9 cellular contexts compared by ENCODE assay signal in genomic region chr19:15126511-15126910, GRCh38. TPM values are rescaled to one million over a fixed set of nuclear protein-coding genes. Genes with fewer than 3 reads are reported as not detected.
A peak's percentile ranks its signal among the peaks of the same experiment; 100 is the strongest.
DNase-seq lines count a peak whose midpoint lies in the region; ATAC-seq, FAIRE-seq and TF ChIP-seq lines count a peak whose summit lies in the region.
"Had no signal": no experiment of that assay in that cellular context is flagged by ENCODE, and none has a peak within 500 bp of the region (broad histone marks: within the 10 kb centered on the region; RNA-seq: fewer than 3 reads in every experiment).

No MANE protein-coding gene starts in this region.

- H3K27me3 ChIP-seq in Loucy (ENCODE audit: insufficient read depth, low read length, poor library complexity, severe bottlenecking) (no peaks in the 10 kb centered on the region), K562 (ENCODE audit: control insufficient read depth in 2 of 2, insufficient read depth in 2 of 2, low read length in 2 of 2) (peaks cover 5 to 11% of the 10 kb centered on the region in 2 experiments; a peak in 2 of 5 replicates), neuronal stem cell (ENCODE audit: control insufficient read depth in 3 of 3, insufficient read depth in 3 of 3, low read depth in 1 of 3, low read length in 3 of 3) (peaks cover 0 to 6% (median 0%) of the 10 kb centered on the region in 3 experiments)

- CTCF ChIA-PET in K562 (lab: Yijun Ruan, JAX; ENCODE audit: low intra/inter-chr PET ratio): no interaction called here

- no peak overlapping the region for H3K4ac ChIP-seq in neuronal stem cell (ENCODE audit: low read length)

- DNase-seq in EH (ENCODE audit: low read depth) (peak; percentile 80), K562 (ENCODE audit: extremely low read depth in 1 of 4, low spot score in 3 of 4) (no peak), neuronal stem cell (ENCODE audit: low spot score) (no peak), NCI-H128 (lab: John Stamatoyannopoulos, UW; ENCODE audit: unreplicated experiment) (no peak)
- no peak for DNase-seq in stimulated activated naive CD4-positive, alpha-beta T cell treated with Interleukin-2 at 50 U/mL for 16 hours (lab: John Stamatoyannopoulos, UW)
- DNase-seq: naive B cell; stimulated activated CD4-positive, alpha-beta T cell treated with anti-CD3 and anti-CD28 coated beads, Interleukin-15, amount 100 ng/mL, for 24 hours had no signal

- no TSS peak for BruUV-seq in K562 (replicated peaks; lab: Mats Ljungman, UMichigan)

- H3K18ac ChIP-seq in neuronal stem cell (ENCODE audit: low read length): no peak overlapping the region

- H3K9me1 ChIP-seq in K562 (ENCODE audit: control insufficient read depth, insufficient read depth, low read length): peaks cover 6% of the 10 kb centered on the region

- POLR2A ChIA-PET in K562 (lab: Yijun Ruan, JAX): interaction anchor here (0.5 to 1.6 kb wide), 3 partner anchors 8 to 359 kb away, joined by 3 to 5 read pairs (median 3); no protein-coding TSS in a partner anchor

- no peak for FAIRE-seq in K562 (lab: Jason Lieb, UNC)

- 33% methylated on average over 2 of the region's 2 CpGs for WGBS in K562 (ENCODE audit: insufficient coverage, low coverage, missing lambda C conversion rate)
- no CpG with 5 or more reads among the region's 2 CpGs for WGBS in neuronal stem cell (ENCODE audit: extremely low coverage in 2 of 2, insufficient read length in 2 of 2, insufficient replicate concordance in 1 of 2), 2 donors

- H3K4me2 ChIP-seq in Loucy (ENCODE audit: low read depth, low read length, poor library complexity, severe bottlenecking) (peak overlapping the region; percentile 79), K562 (ENCODE audit: insufficient read depth, low read length) (peak overlapping the region; percentile 92; the same call in 1 of the 2 replicates), neuronal stem cell (ENCODE audit: insufficient read depth, low read length, poor library complexity, severe bottlenecking) (no peak overlapping the region)

- H3K79me2 ChIP-seq in Loucy (ENCODE audit: insufficient read depth, low read length) (peaks cover 27% of the 10 kb centered on the region), K562 (ENCODE audit: control insufficient read depth, insufficient read depth, low read length) (peaks cover 11% of the 10 kb centered on the region)

- no peaks in the 10 kb centered on the region for H3K9me2 ChIP-seq in Loucy (replicated peaks; ENCODE audit: low read depth, low read length)

- no peak overlapping the region for H2AK5ac ChIP-seq in neuronal stem cell (ENCODE audit: low read depth, low read length)

- H2BK120ac ChIP-seq in neuronal stem cell (ENCODE audit: low read depth, low read length): no peak overlapping the region

- H2BK12ac ChIP-seq in neuronal stem cell (ENCODE audit: low read length): no peak overlapping the region

- H3K4me3 ChIP-seq in Loucy (ENCODE audit: low read length, poor library complexity, severe bottlenecking) (peak overlapping the region; percentile 80), K562 (no peak overlapping the region), neuronal stem cell (ENCODE audit: low read length in 2 of 2) (no peak overlapping the region)

- H3K4me1 ChIP-seq in Loucy (ENCODE audit: insufficient read depth, low read length, poor library complexity, severe bottlenecking): peaks cover 29% of the 10 kb centered on the region
- peaks cover 5 to 28% of the 10 kb centered on the region in 2 experiments; a peak in 4 of 5 replicates for H3K4me1 ChIP-seq in K562 (replicated peaks in 1 of 2; ENCODE audit: control insufficient read depth in 2 of 2, insufficient read depth in 2 of 2, low read length in 2 of 2)
- peaks cover 3 to 7% of the 10 kb centered on the region in 2 donors for H3K4me1 ChIP-seq in neuronal stem cell (ENCODE audit: control insufficient read depth in 2 of 2, insufficient read depth in 1 of 2, low read depth in 1 of 2, low read length in 2 of 2)

- TF ChIP-seq CTCF in Loucy (conservative IDR thresholded peaks at IDR 0.05; ENCODE audit: low read length) (no peak), K562 (IDR thresholded peaks at IDR 0.05 in 2 of 3, conservative IDR thresholded peaks at IDR 0.05 in 1 of 3; ENCODE audit: insufficient read depth in 2 of 3, low read depth in 1 of 3, low read length in 3 of 3) (no peak)

- no peak overlapping the region for H4K8ac ChIP-seq in neuronal stem cell (ENCODE audit: low read depth, low read length)

- no peak for TF ChIP-seq POLR2A in K562 (conservative IDR thresholded peaks at IDR 0.05)

- H3K23ac ChIP-seq in neuronal stem cell (ENCODE audit: low read depth, low read length, poor library complexity): no peak overlapping the region

- no peak overlapping the region for H3K14ac ChIP-seq in neuronal stem cell (ENCODE audit: low read length)

- peaks cover 5% of the 10 kb centered on the region for H4K20me1 ChIP-seq in Loucy (ENCODE audit: insufficient read depth, low read length, poor library complexity, severe bottlenecking)
- no peaks in the 10 kb centered on the region for H4K20me1 ChIP-seq in K562 (replicated peaks; ENCODE audit: control insufficient read depth, insufficient read depth, low read length)

- TF ChIP-seq RAD21 in K562 (CRISPR knock-in tag; conservative IDR thresholded peaks at IDR 0.05 in 1 of 2, IDR thresholded peaks at IDR 0.05 in 1 of 2): no peak

- H3K9me3 ChIP-seq in Loucy (ENCODE audit: insufficient read depth, low read depth, low read length) (no peaks in the 10 kb centered on the region), K562 (replicated peaks; ENCODE audit: control insufficient read depth, insufficient read depth, low read depth, low read length) (no peaks in the 10 kb centered on the region), neuronal stem cell (replicated peaks in 1 of 2; ENCODE audit: control insufficient read depth in 2 of 2, insufficient read depth in 1 of 2, low read depth in 1 of 2, low read length in 2 of 2) (no peaks in the 10 kb centered on the region)

- H3F3A ChIP-seq in Loucy (ENCODE audit: low read depth): no peaks in the 10 kb centered on the region

- peak overlapping the region; percentile 66; the same call in 1 of the 3 replicates for H3K27ac ChIP-seq in K562 (ENCODE audit: extremely low read depth, low read depth, low read length)
- H3K27ac ChIP-seq in neuronal stem cell (replicated peaks; ENCODE audit: low read length): no peak overlapping the region

- peaks cover 12% of the 10 kb centered on the region for H3K79me1 ChIP-seq in neuronal stem cell (ENCODE audit: low read depth, low read length)

- H2AFZ ChIP-seq in Loucy (ENCODE audit: low read length) (peak overlapping the region; percentile 63; the same call in 1 of the 2 replicates), K562 (ENCODE audit: low read depth, low read length) (peak overlapping the region; percentile 90), neuronal stem cell (ENCODE audit: low read length) (peak overlapping the region; percentile 58)

- in situ Hi-C loops in K562 (cut with MboI): no loop called here

- intact Hi-C loops in K562 (cut with micrococcal nuclease): no loop called here

- peak overlapping the region; percentile 78 for H3K9ac ChIP-seq in Loucy (ENCODE audit: low read depth, low read length, poor library complexity, severe bottlenecking)
- peak overlapping the region in 1 of 2 experiments; percentile 70; a peak in 1 of 4 replicates for H3K9ac ChIP-seq in K562 (ENCODE audit: insufficient read depth in 1 of 2, low read depth in 2 of 2, low read length in 2 of 2)
- H3K9ac ChIP-seq in neuronal stem cell (ENCODE audit: low read depth, low read length, poor library complexity): no peak overlapping the region

- TF ChIP-seq EP300 in K562 (IDR thresholded peaks at IDR 0.05; ENCODE audit: low read length): no peak

- no peak overlapping the region for H4K91ac ChIP-seq in neuronal stem cell (ENCODE audit: low read depth, low read length, poor library complexity)

- ATAC-seq in K562 (no peak), GM21381 (IDR thresholded peaks at IDR 0.05; ENCODE audit: unreplicated experiment) (no peak)

- H2BK5ac ChIP-seq in neuronal stem cell (ENCODE audit: low read length): no peak overlapping the region

- H3K36me3 ChIP-seq in Loucy (ENCODE audit: insufficient read depth, low read length) (peaks cover 6% of the 10 kb centered on the region; the same call in 1 of the 2 replicates), K562 (ENCODE audit: control insufficient read depth, insufficient read depth, low read length) (peaks cover 7% of the 10 kb centered on the region; the same call in 1 of the 3 replicates), neuronal stem cell (replicated peaks in 1 of 2; ENCODE audit: control insufficient read depth in 2 of 2, insufficient read depth in 2 of 2, low read length in 2 of 2) (peaks cover 13 to 16% of the 10 kb centered on the region in 2 donors)

- no peak overlapping the region for H2BK15ac ChIP-seq in neuronal stem cell (ENCODE audit: low read length)

RNA-seq across cellular contexts. Expression of gene SYDE1, which starts 19.3 kb away (rescaled TPM):
- not detected in 2 replicates for total RNA-seq in K562 (2011; cell fraction: chromatin; rRNA removed; ENCODE audit: low replicate concordance)
- total RNA-seq in K562 (2011; cell fraction: nucleolus; rRNA removed): not detected in 2 replicates
- total RNA-seq in K562 (2011; cell fraction: nucleoplasm; rRNA removed): not detected in 2 replicates
- total RNA-seq in K562 (2014; rRNA removed): not detected in 2 replicates
- not detected in 2 replicates for total RNA-seq in K562 (2014; rRNA removed; fragmentation: Illumina TruSeq; extraction: Trizol)
- not detected in 2 replicates for total RNA-seq in K562 (2015; rRNA removed; fragmentation: Illumina TruSeq; extraction: Trizol)
- total RNA-seq in K562 (2021): 0.04 and 0.07 TPM in 2 replicates
- polyA plus RNA-seq in K562 (2011; rRNA removed): not detected in 2 replicates
- not detected in 2 replicates for polyA plus RNA-seq in K562 (2011; cell fraction: cytosol; rRNA removed)
- not detected in 2 replicates for polyA plus RNA-seq in K562 (2011; cell fraction: nucleus; rRNA removed)
- polyA plus RNA-seq in K562 (2012): not detected in 2 replicates
- not detected in 2 replicates for polyA plus RNA-seq in K562 (2014; fragmentation: Illumina TruSeq; extraction: Trizol)
- not detected for polyA plus RNA-seq in K562 (2014; fragmentation: Nextera tagmentation; extraction: Ambion mirVana)
- 0.03 TPM in 1 of 2 replicates, not detected in the other for polyA plus RNA-seq in K562 (2014; rRNA removed)
- polyA minus RNA-seq in K562 (2011; rRNA and poly(A)+ RNA removed): not detected in 2 replicates
- polyA minus RNA-seq in K562 (2011; cell fraction: cytosol; rRNA and poly(A)+ RNA removed): 0.36 TPM in 1 of 2 replicates, not detected in the other
- polyA minus RNA-seq in K562 (2011; cell fraction: nucleus; rRNA and poly(A)+ RNA removed): not detected in 2 replicates
- 12.9 TPM for polyA plus RNA-seq in neuronal stem cell (2013, experiment 1 of 2)
- 13.2 TPM for polyA plus RNA-seq in neuronal stem cell (2013, experiment 2 of 2)

RNA-seq across cellular contexts. Expression of gene OR1I1, which starts 44.5 kb away (rescaled TPM):
- total RNA-seq in K562 (2011; cell fraction: chromatin; rRNA removed; ENCODE audit: low replicate concordance): not detected in 2 replicates
- not detected in 2 replicates for total RNA-seq in K562 (2011; cell fraction: nucleolus; rRNA removed)
- total RNA-seq in K562 (2011; cell fraction: nucleoplasm; rRNA removed): not detected in 2 replicates
- total RNA-seq in K562 (2014; rRNA removed): not detected in 2 replicates
- not detected in 2 replicates for total RNA-seq in K562 (2014; rRNA removed; fragmentation: Illumina TruSeq; extraction: Trizol)
- total RNA-seq in K562 (2015; rRNA removed; fragmentation: Illumina TruSeq; extraction: Trizol): not detected in 2 replicates
- total RNA-seq in K562 (2021): not detected in 2 replicates
- not detected in 2 replicates for polyA plus RNA-seq in K562 (2011; rRNA removed)
- polyA plus RNA-seq in K562 (2011; cell fraction: cytosol; rRNA removed): not detected in 2 replicates
- polyA plus RNA-seq in K562 (2011; cell fraction: nucleus; rRNA removed): not detected in 2 replicates
- polyA plus RNA-seq in K562 (2012): 0.01 TPM in 1 of 2 replicates, not detected in the other
- polyA plus RNA-seq in K562 (2014; fragmentation: Illumina TruSeq; extraction: Trizol): not detected in 2 replicates
- not detected for polyA plus RNA-seq in K562 (2014; fragmentation: Nextera tagmentation; extraction: Ambion mirVana)
- not detected in 2 replicates for polyA plus RNA-seq in K562 (2014; rRNA removed)
- polyA minus RNA-seq in K562 (2011; rRNA and poly(A)+ RNA removed): not detected in 2 replicates
- polyA minus RNA-seq in K562 (2011; cell fraction: cytosol; rRNA and poly(A)+ RNA removed): not detected in 2 replicates
- polyA minus RNA-seq in K562 (2011; cell fraction: nucleus; rRNA and poly(A)+ RNA removed): not detected in 2 replicates
- polyA plus RNA-seq in neuronal stem cell (2013, experiment 1 of 2): not detected
- not detected for polyA plus RNA-seq in neuronal stem cell (2013, experiment 2 of 2)
